Comparison of ENCODE assay signal across 1 cellular context in the genomic region with DNA sequence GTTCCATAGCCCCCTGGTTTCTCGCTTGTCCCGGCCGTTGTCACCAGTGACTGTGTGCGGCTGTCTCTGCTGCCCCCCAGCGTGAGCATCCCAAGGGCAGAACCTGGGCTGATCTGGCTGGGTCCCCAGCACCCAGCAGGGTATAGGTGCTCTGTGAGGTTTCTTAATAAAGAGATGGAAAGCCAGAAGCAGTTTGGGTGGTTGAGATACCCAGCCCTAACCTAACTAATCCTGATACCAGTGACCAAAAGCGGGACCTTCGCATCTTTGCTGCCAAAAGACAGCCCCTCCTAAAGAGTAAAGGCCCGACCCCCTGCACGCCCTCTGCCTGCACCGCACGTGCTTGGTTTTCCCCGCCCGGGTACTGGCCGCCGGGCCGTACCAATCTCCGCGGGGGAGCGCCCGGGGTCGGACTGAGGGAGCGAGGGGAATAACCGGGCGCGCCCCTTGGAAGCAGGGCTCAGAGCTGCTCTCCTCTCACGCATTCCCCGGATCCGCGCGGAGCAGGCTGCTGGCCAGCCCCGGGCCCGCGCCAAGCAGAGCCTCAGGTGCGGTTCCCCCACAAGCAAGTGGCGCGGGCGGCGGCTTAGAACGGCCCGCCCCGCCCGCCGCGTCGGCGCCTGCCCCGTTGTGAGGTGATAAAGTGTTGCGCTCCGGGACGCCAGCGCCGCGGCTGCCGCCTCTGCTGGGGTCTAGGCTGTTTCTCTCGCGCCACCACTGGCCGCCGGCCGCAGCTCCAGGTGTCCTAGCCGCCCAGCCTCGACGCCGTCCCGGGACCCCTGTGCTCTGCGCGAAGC.
TF ChIP-seq lines count a peak whose summit lies in the region.

A gene with protein sequence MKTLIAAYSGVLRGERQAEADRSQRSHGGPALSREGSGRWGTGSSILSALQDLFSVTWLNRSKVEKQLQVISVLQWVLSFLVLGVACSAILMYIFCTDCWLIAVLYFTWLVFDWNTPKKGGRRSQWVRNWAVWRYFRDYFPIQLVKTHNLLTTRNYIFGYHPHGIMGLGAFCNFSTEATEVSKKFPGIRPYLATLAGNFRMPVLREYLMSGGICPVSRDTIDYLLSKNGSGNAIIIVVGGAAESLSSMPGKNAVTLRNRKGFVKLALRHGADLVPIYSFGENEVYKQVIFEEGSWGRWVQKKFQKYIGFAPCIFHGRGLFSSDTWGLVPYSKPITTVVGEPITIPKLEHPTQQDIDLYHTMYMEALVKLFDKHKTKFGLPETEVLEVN (plus strand): TSS at position 667 of the 797 bp plus-strand sequence. CDS start 214 bp downstream, outside the sequence.

TF ChIP-seq in HepG2, 621 proteins besides CTCF, POLR2A, EP300 and RAD21 (continued from another document and continues in another):
- TF ChIP-seq, protein P1, sequence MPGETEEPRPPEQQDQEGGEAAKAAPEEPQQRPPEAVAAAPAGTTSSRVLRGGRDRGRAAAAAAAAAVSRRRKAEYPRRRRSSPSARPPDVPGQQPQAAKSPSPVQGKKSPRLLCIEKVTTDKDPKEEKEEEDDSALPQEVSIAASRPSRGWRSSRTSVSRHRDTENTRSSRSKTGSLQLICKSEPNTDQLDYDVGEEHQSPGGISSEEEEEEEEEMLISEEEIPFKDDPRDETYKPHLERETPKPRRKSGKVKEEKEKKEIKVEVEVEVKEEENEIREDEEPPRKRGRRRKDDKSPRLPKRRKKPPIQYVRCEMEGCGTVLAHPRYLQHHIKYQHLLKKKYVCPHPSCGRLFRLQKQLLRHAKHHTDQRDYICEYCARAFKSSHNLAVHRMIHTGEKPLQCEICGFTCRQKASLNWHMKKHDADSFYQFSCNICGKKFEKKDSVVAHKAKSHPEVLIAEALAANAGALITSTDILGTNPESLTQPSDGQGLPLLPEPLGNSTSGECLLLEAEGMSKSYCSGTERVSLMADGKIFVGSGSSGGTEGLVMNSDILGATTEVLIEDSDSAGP (CRISPR knock-in tag; IDR thresholded peaks at IDR 0.05; ENCODE audit: borderline replicate concordance) = peak; percentile 87
- TF ChIP-seq BORCS8-MEF2B (CRISPR knock-in tag; IDR thresholded peaks at IDR 0.05) (peak; percentile 88; the same call in 1 of the 2 replicates), ZNF788 (CRISPR knock-in tag; IDR thresholded peaks at IDR 0.05; ENCODE audit: borderline replicate concordance) (peak; percentile 1; the same call in 1 of the 2 replicates), SNAI1 (CRISPR knock-in tag; IDR thresholded peaks at IDR 0.05; ENCODE audit: borderline replicate concordance) (no peak), ZC3H4 (CRISPR knock-in tag; IDR thresholded peaks at IDR 0.05; ENCODE audit: borderline replicate concordance) (no peak), HDAC1 (CRISPR knock-in tag; IDR thresholded peaks at IDR 0.05) (peak; percentile 57; the same call in 1 of the 2 replicates), RCOR2 (CRISPR knock-in tag; IDR thresholded peaks at IDR 0.05) (peak; percentile 14; the same call in 1 of the 2 replicates), ZBTB1 (CRISPR knock-in tag; IDR thresholded peaks at IDR 0.05; ENCODE audit: borderline replicate concordance) (no peak), MIER3 (CRISPR knock-in tag; IDR thresholded peaks at IDR 0.05; ENCODE audit: borderline replicate concordance) (0 out of 2 replicates have a peak, but pooled peaks have one; percentile 20), IKZF1 (IDR thresholded peaks at IDR 0.05) (no peak), TOPORS (CRISPR knock-in tag; IDR thresholded peaks at IDR 0.05) (peak; percentile 86; the same call in 1 of the 2 replicates), GABPA (IDR thresholded peaks at IDR 0.05; ENCODE audit: low read depth, low read length) (no peak), GABPA (CRISPR knock-in tag; IDR thresholded peaks at IDR 0.05; ENCODE audit: low read depth) (no peak), DNMT1 (CRISPR knock-in tag; IDR thresholded peaks at IDR 0.05) (0 out of 2 replicates have a peak, but pooled peaks have one; percentile 3), ZBTB7B (CRISPR knock-in tag; IDR thresholded peaks at IDR 0.05) (peak; percentile 56), TAF1 (CRISPR knock-in tag; IDR thresholded peaks at IDR 0.05) (peak; percentile 77), POGZ (CRISPR knock-in tag; IDR thresholded peaks at IDR 0.05) (no peak), ZNF558 (CRISPR knock-in tag; IDR thresholded peaks at IDR 0.05; ENCODE audit: borderline replicate concordance) (peak; percentile 95; the same call in 1 of the 2 replicates), ZMYM3 (CRISPR knock-in tag; IDR thresholded peaks at IDR 0.05) (no peak), HCFC1 (IDR thresholded peaks at IDR 0.05; ENCODE audit: low read depth, low read length) (no peak), AHR (CRISPR knock-in tag; IDR thresholded peaks at IDR 0.05) (0 out of 2 replicates have a peak, but pooled peaks have one; percentile 57)
- TF ChIP-seq, protein P2, sequence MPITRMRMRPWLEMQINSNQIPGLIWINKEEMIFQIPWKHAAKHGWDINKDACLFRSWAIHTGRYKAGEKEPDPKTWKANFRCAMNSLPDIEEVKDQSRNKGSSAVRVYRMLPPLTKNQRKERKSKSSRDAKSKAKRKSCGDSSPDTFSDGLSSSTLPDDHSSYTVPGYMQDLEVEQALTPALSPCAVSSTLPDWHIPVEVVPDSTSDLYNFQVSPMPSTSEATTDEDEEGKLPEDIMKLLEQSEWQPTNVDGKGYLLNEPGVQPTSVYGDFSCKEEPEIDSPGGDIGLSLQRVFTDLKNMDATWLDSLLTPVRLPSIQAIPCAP (CRISPR knock-in tag; IDR thresholded peaks at IDR 0.05; ENCODE audit: low read depth) = no peak
- TF ChIP-seq, protein P3, sequence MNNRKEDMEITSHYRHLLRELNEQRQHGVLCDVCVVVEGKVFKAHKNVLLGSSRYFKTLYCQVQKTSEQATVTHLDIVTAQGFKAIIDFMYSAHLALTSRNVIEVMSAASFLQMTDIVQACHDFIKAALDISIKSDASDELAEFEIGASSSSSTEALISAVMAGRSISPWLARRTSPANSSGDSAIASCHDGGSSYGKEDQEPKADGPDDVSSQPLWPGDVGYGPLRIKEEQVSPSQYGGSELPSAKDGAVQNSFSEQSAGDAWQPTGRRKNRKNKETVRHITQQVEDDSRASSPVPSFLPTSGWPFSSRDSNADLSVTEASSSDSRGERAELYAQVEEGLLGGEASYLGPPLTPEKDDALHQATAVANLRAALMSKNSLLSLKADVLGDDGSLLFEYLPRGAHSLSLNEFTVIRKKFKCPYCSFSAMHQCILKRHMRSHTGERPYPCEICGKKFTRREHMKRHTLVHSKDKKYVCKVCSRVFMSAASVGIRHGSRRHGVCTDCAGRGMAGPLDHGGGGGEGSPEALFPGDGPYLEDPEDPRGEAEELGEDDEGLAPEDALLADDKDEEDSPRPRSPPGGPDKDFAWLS (CRISPR knock-in tag; IDR thresholded peaks at IDR 0.05; ENCODE audit: borderline replicate concordance) = no peak
- TF ChIP-seq, protein P4, sequence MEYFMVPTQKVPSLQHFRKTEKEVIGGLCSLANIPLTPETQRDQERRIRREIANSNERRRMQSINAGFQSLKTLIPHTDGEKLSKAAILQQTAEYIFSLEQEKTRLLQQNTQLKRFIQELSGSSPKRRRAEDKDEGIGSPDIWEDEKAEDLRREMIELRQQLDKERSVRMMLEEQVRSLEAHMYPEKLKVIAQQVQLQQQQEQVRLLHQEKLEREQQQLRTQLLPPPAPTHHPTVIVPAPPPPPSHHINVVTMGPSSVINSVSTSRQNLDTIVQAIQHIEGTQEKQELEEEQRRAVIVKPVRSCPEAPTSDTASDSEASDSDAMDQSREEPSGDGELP (IDR thresholded peaks at IDR 0.05; ENCODE audit: borderline replicate concordance, low read depth) = no peak; the same call in 1 of the 2 replicates
- TF ChIP-seq, protein P5, sequence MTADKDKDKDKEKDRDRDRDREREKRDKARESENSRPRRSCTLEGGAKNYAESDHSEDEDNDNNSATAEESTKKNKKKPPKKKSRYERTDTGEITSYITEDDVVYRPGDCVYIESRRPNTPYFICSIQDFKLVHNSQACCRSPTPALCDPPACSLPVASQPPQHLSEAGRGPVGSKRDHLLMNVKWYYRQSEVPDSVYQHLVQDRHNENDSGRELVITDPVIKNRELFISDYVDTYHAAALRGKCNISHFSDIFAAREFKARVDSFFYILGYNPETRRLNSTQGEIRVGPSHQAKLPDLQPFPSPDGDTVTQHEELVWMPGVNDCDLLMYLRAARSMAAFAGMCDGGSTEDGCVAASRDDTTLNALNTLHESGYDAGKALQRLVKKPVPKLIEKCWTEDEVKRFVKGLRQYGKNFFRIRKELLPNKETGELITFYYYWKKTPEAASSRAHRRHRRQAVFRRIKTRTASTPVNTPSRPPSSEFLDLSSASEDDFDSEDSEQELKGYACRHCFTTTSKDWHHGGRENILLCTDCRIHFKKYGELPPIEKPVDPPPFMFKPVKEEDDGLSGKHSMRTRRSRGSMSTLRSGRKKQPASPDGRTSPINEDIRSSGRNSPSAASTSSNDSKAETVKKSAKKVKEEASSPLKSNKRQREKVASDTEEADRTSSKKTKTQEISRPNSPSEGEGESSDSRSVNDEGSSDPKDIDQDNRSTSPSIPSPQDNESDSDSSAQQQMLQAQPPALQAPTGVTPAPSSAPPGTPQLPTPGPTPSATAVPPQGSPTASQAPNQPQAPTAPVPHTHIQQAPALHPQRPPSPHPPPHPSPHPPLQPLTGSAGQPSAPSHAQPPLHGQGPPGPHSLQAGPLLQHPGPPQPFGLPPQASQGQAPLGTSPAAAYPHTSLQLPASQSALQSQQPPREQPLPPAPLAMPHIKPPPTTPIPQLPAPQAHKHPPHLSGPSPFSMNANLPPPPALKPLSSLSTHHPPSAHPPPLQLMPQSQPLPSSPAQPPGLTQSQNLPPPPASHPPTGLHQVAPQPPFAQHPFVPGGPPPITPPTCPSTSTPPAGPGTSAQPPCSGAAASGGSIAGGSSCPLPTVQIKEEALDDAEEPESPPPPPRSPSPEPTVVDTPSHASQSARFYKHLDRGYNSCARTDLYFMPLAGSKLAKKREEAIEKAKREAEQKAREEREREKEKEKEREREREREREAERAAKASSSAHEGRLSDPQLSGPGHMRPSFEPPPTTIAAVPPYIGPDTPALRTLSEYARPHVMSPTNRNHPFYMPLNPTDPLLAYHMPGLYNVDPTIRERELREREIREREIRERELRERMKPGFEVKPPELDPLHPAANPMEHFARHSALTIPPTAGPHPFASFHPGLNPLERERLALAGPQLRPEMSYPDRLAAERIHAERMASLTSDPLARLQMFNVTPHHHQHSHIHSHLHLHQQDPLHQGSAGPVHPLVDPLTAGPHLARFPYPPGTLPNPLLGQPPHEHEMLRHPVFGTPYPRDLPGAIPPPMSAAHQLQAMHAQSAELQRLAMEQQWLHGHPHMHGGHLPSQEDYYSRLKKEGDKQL (CRISPR knock-in tag; IDR thresholded peaks at IDR 0.05; ENCODE audit: low read depth) = 0 out of 2 replicates have a peak, but pooled peaks have one; percentile 21
- TF ChIP-seq, protein P6, sequence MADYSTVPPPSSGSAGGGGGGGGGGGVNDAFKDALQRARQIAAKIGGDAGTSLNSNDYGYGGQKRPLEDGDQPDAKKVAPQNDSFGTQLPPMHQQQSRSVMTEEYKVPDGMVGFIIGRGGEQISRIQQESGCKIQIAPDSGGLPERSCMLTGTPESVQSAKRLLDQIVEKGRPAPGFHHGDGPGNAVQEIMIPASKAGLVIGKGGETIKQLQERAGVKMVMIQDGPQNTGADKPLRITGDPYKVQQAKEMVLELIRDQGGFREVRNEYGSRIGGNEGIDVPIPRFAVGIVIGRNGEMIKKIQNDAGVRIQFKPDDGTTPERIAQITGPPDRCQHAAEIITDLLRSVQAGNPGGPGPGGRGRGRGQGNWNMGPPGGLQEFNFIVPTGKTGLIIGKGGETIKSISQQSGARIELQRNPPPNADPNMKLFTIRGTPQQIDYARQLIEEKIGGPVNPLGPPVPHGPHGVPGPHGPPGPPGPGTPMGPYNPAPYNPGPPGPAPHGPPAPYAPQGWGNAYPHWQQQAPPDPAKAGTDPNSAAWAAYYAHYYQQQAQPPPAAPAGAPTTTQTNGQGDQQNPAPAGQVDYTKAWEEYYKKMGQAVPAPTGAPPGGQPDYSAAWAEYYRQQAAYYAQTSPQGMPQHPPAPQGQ (CRISPR knock-in tag; IDR thresholded peaks at IDR 0.05; ENCODE audit: borderline replicate concordance) = no peak
- TF ChIP-seq, protein P7, sequence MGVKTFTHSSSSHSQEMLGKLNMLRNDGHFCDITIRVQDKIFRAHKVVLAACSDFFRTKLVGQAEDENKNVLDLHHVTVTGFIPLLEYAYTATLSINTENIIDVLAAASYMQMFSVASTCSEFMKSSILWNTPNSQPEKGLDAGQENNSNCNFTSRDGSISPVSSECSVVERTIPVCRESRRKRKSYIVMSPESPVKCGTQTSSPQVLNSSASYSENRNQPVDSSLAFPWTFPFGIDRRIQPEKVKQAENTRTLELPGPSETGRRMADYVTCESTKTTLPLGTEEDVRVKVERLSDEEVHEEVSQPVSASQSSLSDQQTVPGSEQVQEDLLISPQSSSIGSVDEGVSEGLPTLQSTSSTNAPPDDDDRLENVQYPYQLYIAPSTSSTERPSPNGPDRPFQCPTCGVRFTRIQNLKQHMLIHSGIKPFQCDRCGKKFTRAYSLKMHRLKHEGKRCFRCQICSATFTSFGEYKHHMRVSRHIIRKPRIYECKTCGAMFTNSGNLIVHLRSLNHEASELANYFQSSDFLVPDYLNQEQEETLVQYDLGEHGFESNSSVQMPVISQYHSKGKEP (CRISPR knock-in tag; IDR thresholded peaks at IDR 0.05) = no peak; the same call in 1 of the 2 replicates
- TF ChIP-seq, protein P8, sequence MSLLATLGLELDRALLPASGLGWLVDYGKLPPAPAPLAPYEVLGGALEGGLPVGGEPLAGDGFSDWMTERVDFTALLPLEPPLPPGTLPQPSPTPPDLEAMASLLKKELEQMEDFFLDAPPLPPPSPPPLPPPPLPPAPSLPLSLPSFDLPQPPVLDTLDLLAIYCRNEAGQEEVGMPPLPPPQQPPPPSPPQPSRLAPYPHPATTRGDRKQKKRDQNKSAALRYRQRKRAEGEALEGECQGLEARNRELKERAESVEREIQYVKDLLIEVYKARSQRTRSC (CRISPR knock-in tag; IDR thresholded peaks at IDR 0.05; ENCODE audit: low read depth) = peak; percentile 95; the same call in 1 of the 2 replicates
- TF ChIP-seq, protein P9, sequence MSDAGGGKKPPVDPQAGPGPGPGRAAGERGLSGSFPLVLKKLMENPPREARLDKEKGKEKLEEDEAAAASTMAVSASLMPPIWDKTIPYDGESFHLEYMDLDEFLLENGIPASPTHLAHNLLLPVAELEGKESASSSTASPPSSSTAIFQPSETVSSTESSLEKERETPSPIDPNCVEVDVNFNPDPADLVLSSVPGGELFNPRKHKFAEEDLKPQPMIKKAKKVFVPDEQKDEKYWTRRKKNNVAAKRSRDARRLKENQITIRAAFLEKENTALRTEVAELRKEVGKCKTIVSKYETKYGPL (CRISPR knock-in tag; IDR thresholded peaks at IDR 0.05) = peak; percentile 89
- TF ChIP-seq, protein P10, sequence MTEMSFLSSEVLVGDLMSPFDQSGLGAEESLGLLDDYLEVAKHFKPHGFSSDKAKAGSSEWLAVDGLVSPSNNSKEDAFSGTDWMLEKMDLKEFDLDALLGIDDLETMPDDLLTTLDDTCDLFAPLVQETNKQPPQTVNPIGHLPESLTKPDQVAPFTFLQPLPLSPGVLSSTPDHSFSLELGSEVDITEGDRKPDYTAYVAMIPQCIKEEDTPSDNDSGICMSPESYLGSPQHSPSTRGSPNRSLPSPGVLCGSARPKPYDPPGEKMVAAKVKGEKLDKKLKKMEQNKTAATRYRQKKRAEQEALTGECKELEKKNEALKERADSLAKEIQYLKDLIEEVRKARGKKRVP (CRISPR knock-in tag; IDR thresholded peaks at IDR 0.05) = peak in 1 of 2 experiments; percentile 57; a peak in 2 of 4 replicates
